8 cellular contexts compared by ENCODE assay signal in the genomic region with DNA sequence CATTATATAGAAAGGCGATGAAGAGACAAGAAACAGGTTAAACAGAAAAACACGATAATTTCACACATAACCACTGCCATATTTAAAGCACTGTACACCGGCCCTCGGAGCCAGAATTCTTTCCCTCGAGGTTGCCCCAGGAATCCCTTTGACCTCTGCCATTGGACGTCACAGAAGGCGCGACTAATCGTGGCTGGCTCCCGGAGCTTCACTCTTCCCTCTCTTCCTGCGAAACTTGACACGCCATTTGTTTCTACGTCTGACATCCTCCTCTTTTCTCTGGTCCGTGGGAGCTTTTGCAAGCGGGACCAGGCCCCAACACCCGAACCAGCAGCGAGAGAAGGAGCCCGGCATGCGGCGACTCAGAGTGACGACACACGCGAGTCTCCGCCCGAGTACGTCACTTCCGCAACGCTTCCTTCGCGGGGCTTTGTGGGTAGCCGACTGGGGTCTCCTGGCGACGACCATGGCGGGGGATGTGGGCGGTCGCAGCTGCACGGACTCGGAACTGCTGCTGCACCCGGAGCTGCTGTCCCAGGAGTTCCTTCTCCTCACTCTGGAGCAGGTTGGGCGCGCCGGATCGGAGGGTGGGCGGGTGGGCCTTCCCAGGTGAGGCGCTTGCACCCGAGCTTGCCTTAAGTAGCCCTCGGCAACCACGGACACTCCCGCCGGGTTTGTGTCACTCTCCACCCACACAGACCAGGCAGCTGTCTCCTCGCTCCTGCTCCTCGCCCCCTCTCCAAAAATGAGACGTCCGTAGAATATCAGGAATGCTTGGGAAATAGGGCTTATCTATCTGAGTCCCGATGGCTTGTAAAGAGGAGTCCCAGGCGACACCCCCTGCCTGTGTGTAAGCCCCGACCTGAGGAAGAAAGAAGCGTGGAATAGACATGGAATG. TPM values are rescaled to one million over a fixed set of nuclear protein-coding genes. Genes with fewer than 3 reads are reported as not detected.
DNase-seq lines count a peak whose midpoint lies in the region; ATAC-seq, FAIRE-seq and TF ChIP-seq lines count a peak whose summit lies in the region.

A gene (plus strand): TSS at position 419 of the 898 bp plus-strand sequence. CDS start 48 bp downstream, at position 467.

- H3K36me3 Mint-ChIP-seq in activated naive CD8-positive, alpha-beta T cell treated with anti-CD3 and anti-CD28 coated beads, Interleukin-2, amount 50 U/mL, for 24 hours (ENCODE audit: low read depth) = peaks cover 24% of the 10 kb centered on the region

- DNase-seq in GM12891 (ENCODE audit: insufficient read length, low spot score) (peak; percentile 68), NCI-H1436 (lab: John Stamatoyannopoulos, UW) (peak; percentile 88), SW480 (ENCODE audit: low spot score) (peak; percentile 86), heart left ventricle (peak; percentile 89 to 93 (median 91)), pons (ENCODE audit: low spot score) (peak; percentile 89), transverse colon (peak; percentile 88)
- peak; percentile 91 for DNase-seq in activated naive CD8-positive, alpha-beta T cell treated with anti-CD3 and anti-CD28 coated beads, Interleukin-2, amount 50 U/mL, for 24 hours

- H3K4me1 Mint-ChIP-seq in activated naive CD8-positive, alpha-beta T cell treated with anti-CD3 and anti-CD28 coated beads, Interleukin-2, amount 50 U/mL, for 24 hours = peaks cover 43% of the 10 kb centered on the region

- no peak for TF ChIP-seq EP300 in transverse colon (IDR thresholded peaks at IDR 0.05; ENCODE audit: low read depth)

- H3K4me1 ChIP-seq in heart left ventricle (peaks cover 0 to 29% (median 21%) of the 10 kb centered on the region in 12 donors), transverse colon (peaks cover 12 to 26% (median 22%) of the 10 kb centered on the region in 4 donors)

- no peak for TF ChIP-seq CTCF in heart left ventricle (IDR thresholded peaks at IDR 0.05)
- no peak for TF ChIP-seq CTCF in transverse colon (IDR thresholded peaks at IDR 0.05)

- H3K4me3 Mint-ChIP-seq in activated naive CD8-positive, alpha-beta T cell treated with anti-CD3 and anti-CD28 coated beads, Interleukin-2, amount 50 U/mL, for 24 hours = peak within 1 kb of the TSS; percentile 97

- H3K27me3 Mint-ChIP-seq in activated naive CD8-positive, alpha-beta T cell treated with anti-CD3 and anti-CD28 coated beads, Interleukin-2, amount 50 U/mL, for 24 hours = no peaks in the 10 kb centered on the region

- peak; percentile 98 for FAIRE-seq in GM12891 (lab: Jason Lieb, UNC)

- H3K27ac ChIP-seq in heart left ventricle = peak within 1 kb of the TSS; percentile 83 to 98 (median 94)
- peak within 1 kb of the TSS; percentile 86 to 97 (median 92) for H3K27ac ChIP-seq in transverse colon

- WGBS in heart left ventricle, 4 donors = 0 to 1% (median 0%) methylated on average over 38 to 58 of the region's 58 CpGs
- 0% methylated on average over 18 to 43 of the region's 58 CpGs for WGBS in transverse colon (ENCODE audit: low coverage in 1 of 2), 2 donors

- peak within 1 kb of the TSS; percentile 70 to 92 (median 84) for H3K4me3 ChIP-seq in heart left ventricle
- H3K4me3 ChIP-seq in transverse colon = peak within 1 kb of the TSS; percentile 64 to 93 (median 78)

- H3K9me3 ChIP-seq in heart left ventricle (no peaks in the 10 kb centered on the region), transverse colon (no peaks in the 10 kb centered on the region)

- H3K27me3 ChIP-seq in heart left ventricle (no peaks in the 10 kb centered on the region), transverse colon (no peaks in the 10 kb centered on the region)

- peaks cover 0 to 39% (median 26%) of the 10 kb centered on the region in 9 donors for H3K36me3 ChIP-seq in heart left ventricle
- peaks cover 0 to 15% (median 6%) of the 10 kb centered on the region in 4 donors for H3K36me3 ChIP-seq in transverse colon

- no peaks in the 10 kb centered on the region for H3K9me3 Mint-ChIP-seq in activated naive CD8-positive, alpha-beta T cell treated with anti-CD3 and anti-CD28 coated beads, Interleukin-2, amount 50 U/mL, for 24 hours

- peak within 1 kb of the TSS; percentile 99 for H3K27ac Mint-ChIP-seq in activated naive CD8-positive, alpha-beta T cell treated with anti-CD3 and anti-CD28 coated beads, Interleukin-2, amount 50 U/mL, for 24 hours

- ATAC-seq in HG02798 (IDR thresholded peaks at IDR 0.05; ENCODE audit: poor library complexity, unreplicated experiment) = peak; percentile 95
- ATAC-seq in activated naive CD8-positive, alpha-beta T cell treated with anti-CD3 and anti-CD28 coated beads, Interleukin-2, amount 50 U/mL, for 24 hours = peak; percentile 92
- ATAC-seq in heart left ventricle = peak; percentile 88 to 96 (median 93)

- intact Hi-C loops in heart left ventricle (cut with DNase I) (no loop called here), transverse colon (cut with DNase I; ENCODE audit: low total_unique reads) (no loop called here)

- in situ Hi-C loops in transverse colon (cut with MboI; ENCODE audit: low pct_ligation_motif_present in 1 of 4, low pct_unique_long_range_greater_than_20kb in 1 of 4, low sequenced_read_pairs in 3 of 4) = no loop called here

- TF ChIP-seq POLR2A in GM12891 (IDR thresholded peaks at IDR 0.05; ENCODE audit: low read depth, low read length) (peak; percentile 55), heart left ventricle (IDR thresholded peaks at IDR 0.05) (peak in 1 of 2 donors; percentile 50), transverse colon (IDR thresholded peaks at IDR 0.05) (peak; percentile 12)

TF ChIP-seq in GM12891, 5 proteins besides CTCF, POLR2A, EP300 and RAD21:
- TF ChIP-seq TAF1 (IDR thresholded peaks at IDR 0.05; ENCODE audit: low read depth, low read length) = peak; percentile 35
- TF ChIP-seq POU2F2 (IDR thresholded peaks at IDR 0.05; ENCODE audit: low read depth, low read length) = no peak
- TF ChIP-seq POLR2AphosphoS5 (IDR thresholded peaks at IDR 0.05; ENCODE audit: low read depth, low read length) = peak; percentile 77
- TF ChIP-seq PAX5 (IDR thresholded peaks at IDR 0.05; ENCODE audit: insufficient read depth, low read length, severe bottlenecking) = no peak
- TF ChIP-seq SPI1 (IDR thresholded peaks at IDR 0.05; ENCODE audit: low read depth, low read length) = peak; percentile 39; the same call in 1 of the 2 replicates

RNA-seq across cellular contexts. Expression of the gene that starts here (rescaled TPM):
- 12.3 TPM for polyA plus RNA-seq in GM12891 (2012; ENCODE audit: low read depth, missing spikeins)
- total RNA-seq in heart left ventricle (10 to 100 TPM; 12.1 to 21.7 (median 15.6) TPM), transverse colon (10 to 100 TPM in 3 of 4 donors, 1 to 10 TPM in 1; 1.8 to 17.6 (median 14.5) TPM)
- 10 to 100 TPM; 14.5 to 15.7 TPM for polyA plus RNA-seq in heart left ventricle

Comparison
In these comparisons a context has a peak if more than half of its experiments do, and no peak if none do; other contexts are left out.
1. Peak in every context shown above with its lines: DNase-seq, ATAC-seq, H3K4me3 ChIP-seq and H3K27ac ChIP-seq.